ENCODE assay signal across 10 cellular contexts in genomic region chrX:156030474-156030873, GRCh38. TPM values are rescaled to one million over a fixed set of nuclear protein-coding genes. Genes with fewer than 3 reads are reported as not detected.
DNase-seq lines count a peak whose midpoint lies in the region; ATAC-seq, FAIRE-seq and TF ChIP-seq lines count a peak whose summit lies in the region.
"Not testable (repeated sequence)": the region's sequence is repeated elsewhere in the genome, so short reads cannot be mapped to it uniquely, and the experiment has no call there.
"Had no signal": no experiment of that assay in that cellular context is flagged by ENCODE, and none has a peak within 500 bp of the region (broad histone marks: within the 10 kb centered on the region; RNA-seq: fewer than 3 reads in every experiment).

No MANE protein-coding gene starts in this region.

- H2BK5ac ChIP-seq in mesenchymal stem cell (ENCODE audit: low read depth, low read length, poor library complexity, severe bottlenecking), result not testable (repeated sequence)

- not testable (repeated sequence) for H2BK12ac ChIP-seq in mesenchymal stem cell (ENCODE audit: low read length in 2 of 2)

- H3K27me3 ChIP-seq in endothelial cell of umbilical vein (ENCODE audit: control insufficient read depth in 2 of 2, insufficient read depth in 2 of 2, low read length in 2 of 2); mesenchymal stem cell (ENCODE audit: control insufficient read depth in 1 of 2, insufficient read depth in 1 of 2, low read length in 2 of 2); pancreas: not testable (repeated sequence)

- dilution Hi-C loops in endothelial cell of umbilical vein (cut with MboI; ENCODE audit: extremely low pct_ligation_motif_present, low sequenced_read_pairs), result not testable (repeated sequence)

- H3K36me3 Mint-ChIP-seq in activated CD4-positive, alpha-beta T cell treated with anti-CD3 and anti-CD28 coated beads, Interleukin-2, amount 10 ng/mL, durations not matched to agents 24 days and 14 days (ENCODE audit: low read depth), result not testable (repeated sequence)

- not testable (repeated sequence) for H3K79me2 ChIP-seq in endothelial cell of umbilical vein (ENCODE audit: control insufficient read depth, insufficient read depth, low read length)

- not testable (repeated sequence) for TF ChIP-seq CTCF in endothelial cell of umbilical vein (IDR thresholded peaks at IDR 0.05; ENCODE audit: extremely low read depth in 1 of 2, insufficient read depth in 1 of 2, low read depth in 1 of 2, low read length in 2 of 2); pancreas (IDR thresholded peaks at IDR 0.05)

- TF ChIP-seq POLR2A in GM12891 (IDR thresholded peaks at IDR 0.05; ENCODE audit: low read depth, low read length); endothelial cell of umbilical vein (IDR thresholded peaks at IDR 0.05; ENCODE audit: low read depth, low read length): not testable (repeated sequence)

- CTCF ChIA-PET in endothelial cell of umbilical vein (lab: Charles Lee), result not testable (repeated sequence)

- not testable (repeated sequence) for H2AFZ ChIP-seq in endothelial cell of umbilical vein (ENCODE audit: low read depth, low read length); mesenchymal stem cell (ENCODE audit: low read depth, low read length)

- not testable (repeated sequence) for H3K4me1 ChIP-seq in endothelial cell of umbilical vein (ENCODE audit: control insufficient read depth, extremely low read depth, insufficient read depth, low read length); mesenchymal stem cell (ENCODE audit: control insufficient read depth, insufficient read depth, low read depth, low read length); pancreas

- not testable (repeated sequence) for H3K79me1 ChIP-seq in mesenchymal stem cell (replicated peaks; ENCODE audit: low read length, poor library complexity, severe bottlenecking)

- not testable (repeated sequence) for H3K23ac ChIP-seq in mesenchymal stem cell (ENCODE audit: low read length in 2 of 2)

- H4K20me1 ChIP-seq in endothelial cell of umbilical vein (replicated peaks; ENCODE audit: control insufficient read depth, extremely low read depth, insufficient read depth, low read length), result not testable (repeated sequence)

- not testable (repeated sequence) for H3K9ac ChIP-seq in endothelial cell of umbilical vein (replicated peaks; ENCODE audit: extremely low read depth, insufficient read depth, low read length); mesenchymal stem cell (ENCODE audit: low read length)

- H2BK120ac ChIP-seq in mesenchymal stem cell (ENCODE audit: low read depth, low read length), result not testable (repeated sequence)

- not testable (repeated sequence) for BruUV-seq in endothelial cell of umbilical vein (replicated peaks; lab: Mats Ljungman, UMichigan)

- POLR2A ChIA-PET in endothelial cell of umbilical vein (lab: Charles Lee), result not testable (repeated sequence)

- H3K9me3 ChIP-seq in endothelial cell of umbilical vein (replicated peaks; ENCODE audit: control insufficient read depth, insufficient read depth, low read length); mesenchymal stem cell (ENCODE audit: control insufficient read depth, low read length); pancreas: not testable (repeated sequence)

- not testable (repeated sequence) for H3K4me3 ChIP-seq in endothelial cell of umbilical vein (replicated peaks in 1 of 3; ENCODE audit: insufficient read depth in 1 of 3, low read depth in 1 of 3, low read length in 3 of 3); mesenchymal stem cell (ENCODE audit: insufficient read depth in 1 of 2, low read depth in 1 of 2, low read length in 2 of 2); pancreas

- FAIRE-seq in GM12891 (lab: Jason Lieb, UNC) (peak; percentile 85), HTR-8/SVneo (lab: Jason Lieb, UNC) (peak; percentile 23)
- not testable (repeated sequence) for FAIRE-seq in endothelial cell of umbilical vein (lab: Jason Lieb, UNC); pancreas (lab: Jason Lieb, UNC)

- H3K27ac ChIP-seq in endothelial cell of umbilical vein (ENCODE audit: insufficient read depth, low read depth, low read length); mesenchymal stem cell (ENCODE audit: low read length, poor library complexity, severe bottlenecking); pancreas: not testable (repeated sequence)

- H3K4ac ChIP-seq in mesenchymal stem cell (ENCODE audit: low read depth in 1 of 2, low read length in 2 of 2), result not testable (repeated sequence)

- not testable (repeated sequence) for H3K27ac Mint-ChIP-seq in activated CD4-positive, alpha-beta T cell treated with anti-CD3 and anti-CD28 coated beads, Interleukin-2, amount 10 ng/mL, durations not matched to agents 24 days and 14 days

- peak overlapping the region; percentile 23 for H4K91ac ChIP-seq in mesenchymal stem cell (ENCODE audit: low read length)

- not testable (repeated sequence) for H3K9me1 ChIP-seq in endothelial cell of umbilical vein (replicated peaks; ENCODE audit: control insufficient read depth, extremely low read depth, insufficient read depth, low read length)

- not testable (repeated sequence) for H4K8ac ChIP-seq in mesenchymal stem cell (ENCODE audit: low read length)

- not testable (repeated sequence) for H3K27me3 Mint-ChIP-seq in activated CD4-positive, alpha-beta T cell treated with anti-CD3 and anti-CD28 coated beads, Interleukin-2, amount 10 ng/mL, durations not matched to agents 24 days and 14 days

- not testable (repeated sequence) for H3K18ac ChIP-seq in mesenchymal stem cell (ENCODE audit: low read depth in 1 of 2, low read length in 2 of 2)

- not testable (repeated sequence) for H3K36me3 ChIP-seq in endothelial cell of umbilical vein (ENCODE audit: control insufficient read depth in 2 of 2, extremely low read depth in 1 of 2, insufficient read depth in 2 of 2, low read length in 2 of 2); mesenchymal stem cell (ENCODE audit: control insufficient read depth in 1 of 2, insufficient read depth in 2 of 2, low read depth in 1 of 2, low read length in 2 of 2); pancreas

- intact Hi-C loops in activated CD4-positive, alpha-beta T cell treated with anti-CD3 and anti-CD28 coated beads, Interleukin-2, amount 10 ng/mL, durations not matched to agents 24 days and 14 days (cut with micrococcal nuclease); endothelial cell of umbilical vein (cut with micrococcal nuclease); pancreas (cut with DNase I): not testable (repeated sequence)

- H3K4me3 Mint-ChIP-seq in activated CD4-positive, alpha-beta T cell treated with anti-CD3 and anti-CD28 coated beads, Interleukin-2, amount 10 ng/mL, durations not matched to agents 24 days and 14 days, result not testable (repeated sequence)

- not testable (repeated sequence) for H2BK15ac ChIP-seq in mesenchymal stem cell (ENCODE audit: low read depth, poor library complexity, severe bottlenecking)

- H3K4me2 ChIP-seq in endothelial cell of umbilical vein (ENCODE audit: insufficient read depth, low read length); mesenchymal stem cell (ENCODE audit: low read length, poor library complexity, severe bottlenecking): not testable (repeated sequence)

- DNase-seq in GM12891 (ENCODE audit: insufficient read length, low spot score); HTR-8/SVneo (ENCODE audit: insufficient read length, low spot score); endothelial cell of umbilical vein (ENCODE audit: low read depth, low spot score); mesenchymal stem cell: not testable (repeated sequence)
- peak; percentile 81 for DNase-seq in activated CD4-positive, alpha-beta T cell treated with anti-CD3 and anti-CD28 coated beads, Interleukin-2, amount 10 ng/mL, durations not matched to agents 24 days and 14 days
- DNase-seq in activated naive CD8-positive, alpha-beta T cell treated with anti-CD3 and anti-CD28 coated beads, Interleukin-2, amount 50 U/mL, for 16 hours (ENCODE audit: low read depth, low spot score), result peak; percentile 53
- DNase-seq in pancreas, result peak in 2 of 6 donors; percentile 20 to 81

- H3K14ac ChIP-seq in mesenchymal stem cell (ENCODE audit: low read length in 2 of 2), result not testable (repeated sequence)

- H3K4me1 Mint-ChIP-seq in activated CD4-positive, alpha-beta T cell treated with anti-CD3 and anti-CD28 coated beads, Interleukin-2, amount 10 ng/mL, durations not matched to agents 24 days and 14 days, result not testable (repeated sequence)

- peak in 3 of 4 donors; percentile 28 to 56 (median 47) for ATAC-seq in pancreas

- H2AK5ac ChIP-seq in mesenchymal stem cell (ENCODE audit: low read length, severe bottlenecking), result not testable (repeated sequence)

- H3K9me3 Mint-ChIP-seq in activated CD4-positive, alpha-beta T cell treated with anti-CD3 and anti-CD28 coated beads, Interleukin-2, amount 10 ng/mL, durations not matched to agents 24 days and 14 days, result not testable (repeated sequence)

TF ChIP-seq in endothelial cell of umbilical vein, 7 proteins besides CTCF, POLR2A, EP300 and RAD21:
- TF ChIP-seq POLR2AphosphoS5 (IDR thresholded peaks at IDR 0.05; ENCODE audit: insufficient read depth, low read depth, low read length), result peak; percentile 33

RNA-seq across cellular contexts. Expression of gene IL9R, which starts 33.0 kb away (rescaled TPM):
- polyA plus RNA-seq in GM12891 (2012; ENCODE audit: low read depth, missing spikeins), result 10.4 TPM
- total RNA-seq in activated CD4-positive, alpha-beta T cell treated with anti-CD3 and anti-CD28 coated beads, Interleukin-2, amount 10 ng/mL, durations not matched to agents 24 days and 14 days, result 8.5 and 8.7 TPM in 2 replicates
- not detected in 2 replicates for total RNA-seq in endothelial cell of umbilical vein
- polyA plus RNA-seq in endothelial cell of umbilical vein, result not detected in 2 replicates
- not detected in 2 replicates for polyA plus RNA-seq in endothelial cell of umbilical vein (2011; cell fraction: cytosol; rRNA removed)
- 0.06 TPM in 1 of 2 replicates, not detected in the other for polyA plus RNA-seq in endothelial cell of umbilical vein (2011; cell fraction: nucleus; rRNA removed)
- 0.11 TPM in 1 of 2 replicates, not detected in the other for polyA plus RNA-seq in endothelial cell of umbilical vein (2012)
- polyA minus RNA-seq in endothelial cell of umbilical vein, result not detected in 2 replicates
- not detected for polyA minus RNA-seq in endothelial cell of umbilical vein (2011; cell fraction: cytosol; rRNA and poly(A)+ RNA removed)
- polyA minus RNA-seq in endothelial cell of umbilical vein (2011; cell fraction: nucleus; rRNA and poly(A)+ RNA removed), result not detected in 2 replicates
- 0.03 TPM for polyA plus RNA-seq in mesenchymal stem cell (2013, experiment 1 of 2)
- polyA plus RNA-seq in mesenchymal stem cell (2013, experiment 2 of 2), result not detected
- under 1 TPM in 2 of 6 donors, not detected in 4; 0.16 to 0.20 TPM for total RNA-seq in pancreas
- under 1 TPM; 0.05 to 0.11 TPM for polyA plus RNA-seq in pancreas
- total RNA-seq: Daoy, G401 had no signal
- polyA plus RNA-seq: AG04450 had no signal
